37 cellular contexts compared by ENCODE assay signal in the genomic region with DNA sequence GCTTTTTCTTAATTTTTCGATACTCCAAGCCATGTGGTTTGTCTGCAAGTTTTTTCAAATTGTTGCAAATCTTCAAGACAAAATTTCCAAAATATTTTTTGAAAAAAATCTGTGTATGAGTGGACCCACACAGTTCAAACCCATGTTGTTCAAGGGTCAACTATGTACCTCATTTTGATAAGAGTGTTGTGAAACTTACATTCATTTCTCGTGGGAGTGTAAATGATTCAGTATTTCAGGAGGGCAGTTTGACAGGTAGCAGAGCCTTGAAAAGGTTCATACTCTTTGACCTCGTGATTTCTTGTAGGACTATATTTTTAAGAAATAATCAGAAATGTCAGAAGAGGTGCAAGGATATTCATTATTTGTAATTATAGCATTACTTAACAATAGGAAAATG.
"Had no signal": no experiment of that assay in that cellular context is flagged by ENCODE, and none has a peak within 500 bp of the region (broad histone marks: within the 10 kb centered on the region; RNA-seq: fewer than 3 reads in every experiment).

No MANE protein-coding gene starts in this region.

- ATAC-seq: activated CD4-positive, alpha-beta T cell treated with anti-CD3 and anti-CD28 coated beads for 36 hours; activated CD8-positive, alpha-beta memory T cell treated with anti-CD3 and anti-CD28 coated beads, Interleukin-2, amount 10 ng/mL, durations not matched to agents 7 days and 5 days; activated CD8-positive, alpha-beta T cell treated with anti-CD3 and anti-CD28 coated beads, Interleukin-2, amount 10 ng/mL, durations not matched to agents 7 days and 5 days; activated naive CD8-positive, alpha-beta T cell treated with anti-CD3 and anti-CD28 coated beads, Interleukin-2, amount 50 U/mL, for 24 hours; gastroesophageal sphincter; T-helper 17 cell had no signal

- FAIRE-seq: endometrium, endothelial cell of umbilical vein had no signal

- H3K4me3 Mint-ChIP-seq: activated CD4-positive, alpha-beta memory T cell treated with anti-CD3 and anti-CD28 coated beads for 36 hours; activated CD4-positive, alpha-beta T cell treated with anti-CD3 and anti-CD28 coated beads for 36 hours; activated CD4-positive, alpha-beta T cell treated with anti-CD3 and anti-CD28 coated beads, Interleukin-2, amount 10 ng/mL, durations not matched to agents 24 days and 14 days; activated CD8-positive, alpha-beta memory T cell treated with anti-CD3 and anti-CD28 coated beads, Interleukin-2, amount 10 ng/mL, durations not matched to agents 7 days and 5 days; activated CD8-positive, alpha-beta T cell treated with anti-CD3 and anti-CD28 coated beads, Interleukin-2, amount 10 ng/mL, durations not matched to agents 7 days and 5 days; activated naive CD4-positive, alpha-beta T cell treated with anti-CD3 and anti-CD28 coated beads for 36 hours; activated naive CD4-positive, alpha-beta T cell treated with anti-CD3 and anti-CD28 coated beads, Interleukin-2, amount 50 U/mL, for 24 hours; activated naive CD8-positive, alpha-beta T cell treated with anti-CD3 and anti-CD28 coated beads for 36 hours; activated naive CD8-positive, alpha-beta T cell treated with anti-CD3 and anti-CD28 coated beads, Interleukin-2, amount 50 U/mL, for 24 hours; activated T-helper 1 cell treated with anti-CD3 and anti-CD28 coated beads, Interleukin-12 subunit alpha, Interleukin-12 subunit beta, Interleukin-2, Interleukin-4 antibody, amounts not matched to agents 30 ng/mL and 10 ng/mL and 1 ng/mL, durations not matched to agents 14 hours and 24 hours and 36 hours; brain; T-helper 17 cell; T-helper 2 cell treated with Interferon-gamma antibody and Interleukin-4, amounts not matched to agents 5 μg/mL and 100 μg/mL, for 36 hours had no signal

- H3K4me1 Mint-ChIP-seq: activated CD4-positive, alpha-beta T cell treated with anti-CD3 and anti-CD28 coated beads for 36 hours; activated CD4-positive, alpha-beta T cell treated with anti-CD3 and anti-CD28 coated beads, Interleukin-2, amount 10 ng/mL, durations not matched to agents 24 days and 14 days; activated CD8-positive, alpha-beta memory T cell treated with anti-CD3 and anti-CD28 coated beads, Interleukin-2, amount 10 ng/mL, durations not matched to agents 7 days and 5 days; activated naive CD4-positive, alpha-beta T cell treated with anti-CD3 and anti-CD28 coated beads, Interleukin-2, amount 50 U/mL, for 24 hours; activated naive CD8-positive, alpha-beta T cell treated with anti-CD3 and anti-CD28 coated beads for 36 hours; activated naive CD8-positive, alpha-beta T cell treated with anti-CD3 and anti-CD28 coated beads, Interleukin-2, amount 50 U/mL, for 24 hours; brain had no signal

- H3K4me3 ChIP-seq: adrenal gland, ascending aorta, breast epithelium, cardiac muscle cell, colonic mucosa, esophagus squamous epithelium, gastroesophageal sphincter had no signal

- H3K9me3 Mint-ChIP-seq: activated naive CD4-positive, alpha-beta T cell treated with anti-CD3 and anti-CD28 coated beads for 36 hours; activated naive CD4-positive, alpha-beta T cell treated with anti-CD3 and anti-CD28 coated beads, Interleukin-2, amount 50 U/mL, for 24 hours; activated naive CD8-positive, alpha-beta T cell treated with anti-CD3 and anti-CD28 coated beads, Interleukin-2, amount 50 U/mL, for 24 hours; activated T-helper 1 cell treated with anti-CD3 and anti-CD28 coated beads, Interleukin-12 subunit alpha, Interleukin-12 subunit beta, Interleukin-2, Interleukin-4 antibody, amounts not matched to agents 30 ng/mL and 10 ng/mL and 1 ng/mL, durations not matched to agents 14 hours and 24 hours and 36 hours; activated T-helper 2 cell treated with anti-CD3 and anti-CD28 coated beads, Interferon-gamma antibody, Interleukin-2, Interleukin-4, amounts not matched to agents 10 μg/mL and 5 μg/mL and 100 μg/mL, durations not matched to agents 14 hours and 24 hours and 36 hours; T-helper 2 cell treated with Interferon-gamma antibody and Interleukin-4, amounts not matched to agents 5 μg/mL and 100 μg/mL, for 36 hours had no signal

- DNase-seq: activated CD4-positive, alpha-beta memory T cell treated with anti-CD3 and anti-CD28 coated beads for 36 hours; activated CD4-positive, alpha-beta T cell treated with anti-CD3 and anti-CD28 coated beads for 36 hours; activated CD4-positive, alpha-beta T cell treated with anti-CD3 and anti-CD28 coated beads, Interleukin-2, amount 10 ng/mL, durations not matched to agents 24 days and 14 days; activated CD4-positive, CD25-positive, alpha-beta regulatory T cell; activated CD4-positive, CD25-positive, alpha-beta regulatory T cell treated with anti-CD3 and anti-CD28 coated beads, Interleukin-2, amount 50 U/mL, for 72 hours; activated CD8-positive, alpha-beta memory T cell treated with anti-CD3 and anti-CD28 coated beads, Interleukin-2, amount 10 ng/mL, durations not matched to agents 7 days and 5 days; activated CD8-positive, alpha-beta memory T cell treated with anti-CD3 and anti-CD28 coated beads, Interleukin-2, amount 50 U/mL, for 4 hours; activated CD8-positive, alpha-beta T cell treated with anti-CD3 and anti-CD28 coated beads, Interleukin-2, amount 10 ng/mL, durations not matched to agents 7 days and 5 days; activated effector memory CD4-positive, alpha-beta T cell treated with anti-CD3 and anti-CD28 coated beads, Interleukin-2, amount 50 U/mL, for 16 hours; activated naive CD4-positive, alpha-beta T cell treated with anti-CD3 and anti-CD28 coated beads for 36 hours; activated naive CD8-positive, alpha-beta T cell treated with anti-CD3 and anti-CD28 coated beads for 36 hours; activated naive CD8-positive, alpha-beta T cell treated with anti-CD3 and anti-CD28 coated beads, Interleukin-2, amount 50 U/mL, for 24 hours; activated T-cell treated with anti-CD3 and anti-CD28 coated beads, Interleukin-2, amount 50 U/mL, for 1 hour; activated T-cell treated with anti-CD3 and anti-CD28 coated beads, Interleukin-2, amount 50 U/mL, for 48 hours; adrenal gland; central memory CD4-positive, alpha-beta T cell; cerebellar nuclear complex; colonic mucosa; effector CD8-positive, alpha-beta T cell; esophagus squamous epithelium; foreskin melanocyte; T-helper 1 cell; T-helper 17 cell; T1000; WERI-Rb-1 had no signal

- H3K9me3 ChIP-seq: adrenal gland, ascending aorta, breast epithelium, colonic mucosa had no signal

- H3K27ac ChIP-seq: adrenal gland, ascending aorta, breast epithelium, cardiac muscle cell, colonic mucosa, epithelial cell of prostate, esophagus squamous epithelium, gastroesophageal sphincter, WERI-Rb-1 had no signal

- H3K36me3 ChIP-seq: adrenal gland, ascending aorta, breast epithelium, colonic mucosa, gastroesophageal sphincter had no signal

- H3K27me3 Mint-ChIP-seq: activated CD4-positive, alpha-beta memory T cell treated with anti-CD3 and anti-CD28 coated beads for 36 hours; activated CD4-positive, alpha-beta T cell treated with anti-CD3 and anti-CD28 coated beads for 36 hours; activated CD4-positive, alpha-beta T cell treated with anti-CD3 and anti-CD28 coated beads, Interleukin-2, amount 10 ng/mL, durations not matched to agents 24 days and 14 days; activated naive CD4-positive, alpha-beta T cell treated with anti-CD3 and anti-CD28 coated beads, Interleukin-2, amount 50 U/mL, for 24 hours; activated naive CD8-positive, alpha-beta T cell treated with anti-CD3 and anti-CD28 coated beads for 36 hours; activated naive CD8-positive, alpha-beta T cell treated with anti-CD3 and anti-CD28 coated beads, Interleukin-2, amount 50 U/mL, for 24 hours; brain; T-helper 17 cell had no signal

- H3K27ac Mint-ChIP-seq: activated CD4-positive, alpha-beta memory T cell treated with anti-CD3 and anti-CD28 coated beads for 36 hours; activated CD4-positive, alpha-beta T cell treated with anti-CD3 and anti-CD28 coated beads for 36 hours; activated CD4-positive, alpha-beta T cell treated with anti-CD3 and anti-CD28 coated beads, Interleukin-2, amount 10 ng/mL, durations not matched to agents 24 days and 14 days; activated CD8-positive, alpha-beta memory T cell treated with anti-CD3 and anti-CD28 coated beads, Interleukin-2, amount 10 ng/mL, durations not matched to agents 7 days and 5 days; activated CD8-positive, alpha-beta T cell treated with anti-CD3 and anti-CD28 coated beads, Interleukin-2, amount 10 ng/mL, durations not matched to agents 7 days and 5 days; activated naive CD4-positive, alpha-beta T cell treated with anti-CD3 and anti-CD28 coated beads for 36 hours; activated naive CD4-positive, alpha-beta T cell treated with anti-CD3 and anti-CD28 coated beads, Interleukin-2, amount 50 U/mL, for 24 hours; activated naive CD8-positive, alpha-beta T cell treated with anti-CD3 and anti-CD28 coated beads for 36 hours; activated naive CD8-positive, alpha-beta T cell treated with anti-CD3 and anti-CD28 coated beads, Interleukin-2, amount 50 U/mL, for 24 hours; activated T-helper 1 cell treated with anti-CD3 and anti-CD28 coated beads, Interleukin-12 subunit alpha, Interleukin-12 subunit beta, Interleukin-2, Interleukin-4 antibody, amounts not matched to agents 30 ng/mL and 10 ng/mL and 1 ng/mL, durations not matched to agents 14 hours and 24 hours and 36 hours; activated T-helper 2 cell treated with anti-CD3 and anti-CD28 coated beads, Interferon-gamma antibody, Interleukin-2, Interleukin-4, amounts not matched to agents 10 μg/mL and 5 μg/mL and 100 μg/mL, durations not matched to agents 14 hours and 24 hours and 36 hours; brain; T-helper 17 cell; T-helper 2 cell treated with Interferon-gamma antibody and Interleukin-4, amounts not matched to agents 5 μg/mL and 100 μg/mL, for 36 hours had no signal

- H3K36me3 Mint-ChIP-seq: activated CD8-positive, alpha-beta memory T cell treated with anti-CD3 and anti-CD28 coated beads, Interleukin-2, amount 10 ng/mL, durations not matched to agents 7 days and 5 days had no signal

- H3K4me1 ChIP-seq: adrenal gland, ascending aorta, breast epithelium, colonic mucosa, esophagus squamous epithelium, gastroesophageal sphincter had no signal

- H3K27me3 ChIP-seq: adrenal gland, ascending aorta, breast epithelium, cardiac muscle cell, colonic mucosa, esophagus squamous epithelium, gastroesophageal sphincter had no signal
